Comparison of ENCODE assay signal across 30 cellular contexts in genomic region chr6:166240889-166241288, GRCh38.
"Had no signal": no experiment of that assay in that cellular context is flagged by ENCODE, and none has a peak within 500 bp of the region (broad histone marks: within the 10 kb centered on the region; RNA-seq: fewer than 3 reads in every experiment).

No MANE protein-coding gene starts in this region.

- H3K36me3 ChIP-seq: brain microvascular endothelial cell, esophagus muscularis mucosa, gastroesophageal sphincter, heart right ventricle had no signal

- DNase-seq: activated B cell treated with CpG ODN at 0.5 μM for 24 hours; activated CD4-positive, alpha-beta memory T cell treated with anti-CD3 and anti-CD28 coated beads, Interleukin-2, amount 10 ng/mL, durations not matched to agents 7 days and 5 days; activated CD4-positive, alpha-beta T cell treated with anti-CD3 and anti-CD28 coated beads for 48 hours; activated CD4-positive, alpha-beta T cell treated with anti-CD3 and anti-CD28 coated beads, Interleukin-2, amount 50 U/mL, for 4 hours; activated CD8-positive, alpha-beta memory T cell treated with anti-CD3 and anti-CD28 coated beads, Interleukin-2, amount 50 U/mL, for 48 hours; activated gamma-delta T cell; activated naive CD4-positive, alpha-beta T cell; activated naive CD4-positive, alpha-beta T cell treated with anti-CD3 and anti-CD28 coated beads, Interleukin-2, amount 50 U/mL, for 16 hours; activated T-cell treated with anti-CD3 and anti-CD28 coated beads for 4 hours; activated T-cell treated with anti-CD3 and anti-CD28 coated beads, Interleukin-2, amount 50 U/mL, for 24 hours; activated T-cell treated with anti-CD3 and anti-CD28 coated beads, Interleukin-2, amount 50 U/mL, for 72 hours; amniotic stem cell; anterior cingulate cortex; brain microvascular endothelial cell; dorsolateral prefrontal cortex; effector memory CD4-positive, alpha-beta T cell; erythroblast; foreskin melanocyte; heart right ventricle; T-helper 2 cell had no signal

- H2AFZ ChIP-seq: hepatocyte had no signal

- H3K4me2 ChIP-seq: hepatocyte had no signal

- H3K4me3 Mint-ChIP-seq: activated B cell treated with CpG ODN at 0.5 μM for 24 hours; activated CD4-positive, alpha-beta memory T cell treated with anti-CD3 and anti-CD28 coated beads, Interleukin-2, amount 10 ng/mL, durations not matched to agents 7 days and 5 days; activated T-cell treated with anti-CD3 and anti-CD28 coated beads, Interleukin-2, amount 50 U/mL, for 24 hours; activated T-cell treated with anti-CD3 and anti-CD28 coated beads, Interleukin-2, amount 50 U/mL, for 72 hours; central memory CD8-positive, alpha-beta T cell; dendritic cell treated with granulocyte-macrophage colony-stimulating factor and Interleukin-4, amounts not matched to agents 40 ng/mL and 50 ng/mL, for 4 days had no signal

- H3K27ac Mint-ChIP-seq: activated B cell treated with CpG ODN at 0.5 μM for 24 hours; activated CD4-positive, alpha-beta memory T cell treated with anti-CD3 and anti-CD28 coated beads, Interleukin-2, amount 10 ng/mL, durations not matched to agents 7 days and 5 days; activated T-cell treated with anti-CD3 and anti-CD28 coated beads, Interleukin-2, amount 50 U/mL, for 24 hours; activated T-cell treated with anti-CD3 and anti-CD28 coated beads, Interleukin-2, amount 50 U/mL, for 72 hours; dendritic cell treated with granulocyte-macrophage colony-stimulating factor and Interleukin-4, amounts not matched to agents 40 ng/mL and 50 ng/mL, for 4 days had no signal

- FAIRE-seq: astrocyte, bronchial epithelial cell had no signal

- H3K9me3 Mint-ChIP-seq: activated B cell treated with CpG ODN at 0.5 μM for 24 hours; activated CD4-positive, alpha-beta memory T cell treated with anti-CD3 and anti-CD28 coated beads, Interleukin-2, amount 10 ng/mL, durations not matched to agents 7 days and 5 days; activated T-cell treated with anti-CD3 and anti-CD28 coated beads, Interleukin-2, amount 50 U/mL, for 24 hours; activated T-cell treated with anti-CD3 and anti-CD28 coated beads, Interleukin-2, amount 50 U/mL, for 72 hours; central memory CD8-positive, alpha-beta T cell; dendritic cell treated with granulocyte-macrophage colony-stimulating factor and Interleukin-4, amounts not matched to agents 40 ng/mL and 50 ng/mL, for 4 days had no signal

- H3K4me1 ChIP-seq: esophagus muscularis mucosa, gastroesophageal sphincter had no signal

- H3K4me3 ChIP-seq: coronary artery, dorsolateral prefrontal cortex, esophagus muscularis mucosa, gastroesophageal sphincter, heart right ventricle, hepatocyte had no signal

- ATAC-seq: activated CD4-positive, CD25-positive, alpha-beta regulatory T cell treated with anti-CD3 and anti-CD28 coated beads, Interleukin-2, amount 50 U/mL, for 24 hours; activated T-cell treated with anti-CD3 and anti-CD28 coated beads, Interleukin-2, amount 50 U/mL, for 72 hours; gastroesophageal sphincter; heart right ventricle had no signal

- H3K27me3 ChIP-seq: brain microvascular endothelial cell had no signal

- H3K27me3 Mint-ChIP-seq: central memory CD8-positive, alpha-beta T cell had no signal

- H3K79me2 ChIP-seq: hepatocyte had no signal

- H3K9me3 ChIP-seq: esophagus muscularis mucosa, gastroesophageal sphincter, heart right ventricle had no signal

- H3K27ac ChIP-seq: brain microvascular endothelial cell, coronary artery, dorsolateral prefrontal cortex, esophagus muscularis mucosa, gastroesophageal sphincter, heart right ventricle, hepatocyte, VCaP had no signal
